Comparison of ENCODE assay signal across 19 cellular contexts in genomic region chr22:49763696-49764095, GRCh38.
DNase-seq lines count a peak whose midpoint lies in the region; ATAC-seq and TF ChIP-seq lines count a peak whose summit lies in the region.
"Had no signal": no experiment of that assay in that cellular context is flagged by ENCODE, and none has a peak within 500 bp of the region (broad histone marks: within the 10 kb centered on the region; RNA-seq: fewer than 3 reads in every experiment).

No MANE protein-coding gene starts in this region.

- peak; percentile 17 for DNase-seq in left cardiac atrium
- no peak for DNase-seq in right atrium auricular region (ENCODE audit: low spot score)
- DNase-seq in SJCRH30, result no peak
- peak; percentile 31 for DNase-seq in islet precursor cell
- DNase-seq in sciatic nerve (ENCODE audit: low spot score), result peak; percentile 45
- no peak for DNase-seq in NCI-H82 treated with DMSO at 0.1 percent for 48 hours (lab: John Stamatoyannopoulos, UW; ENCODE audit: unreplicated experiment)
- DNase-seq in A172 (ENCODE audit: low spot score), result no peak
- DNase-seq: activated CD8-positive, alpha-beta T cell treated with anti-CD3 and anti-CD28 coated beads for 36 hours; activated T-cell treated with anti-CD3 and anti-CD28 coated beads, Interleukin-2, amount 50 U/mL, for 72 hours; mesendoderm; naive B cell; NCI-H2029 treated with DMSO at 0.1 percent for 48 hours; NCI-H226; occipital lobe; T1000 had no signal

- H3K27me3 ChIP-seq in right atrium auricular region, result no peaks in the 10 kb centered on the region
- peaks cover 4% of the 10 kb centered on the region; the same call in 1 of the 2 replicates for H3K27me3 ChIP-seq in SJCRH30

- no peaks in the 10 kb centered on the region for H3K36me3 ChIP-seq in right atrium auricular region
- H3K36me3 ChIP-seq in SJCRH30, result no peaks in the 10 kb centered on the region

- peaks cover 8 to 17% of the 10 kb centered on the region in 2 donors for H3K9me3 ChIP-seq in right atrium auricular region
- H3K9me3 ChIP-seq in SJCRH30 (replicated peaks), result peaks cover 8% of the 10 kb centered on the region

- H3K4me3 ChIP-seq in right atrium auricular region (no peak overlapping the region), SJCRH30 (peak overlapping the region; percentile 28)

- no peaks in the 10 kb centered on the region for H3K4me1 ChIP-seq in right atrium auricular region
- H3K4me1 ChIP-seq in SJCRH30, result peaks cover 20% of the 10 kb centered on the region

- ATAC-seq in left cardiac atrium, result no peak
- ATAC-seq in sciatic nerve, result no peak
- ATAC-seq in HG02852 (IDR thresholded peaks at IDR 0.05; ENCODE audit: unreplicated experiment), result no peak
- ATAC-seq: activated CD8-positive, alpha-beta T cell treated with anti-CD3 and anti-CD28 coated beads for 36 hours; activated naive CD4-positive, alpha-beta T cell treated with anti-CD3 and anti-CD28 coated beads, Interleukin-2, amount 50 U/mL, for 72 hours; activated T-cell treated with anti-CD3 and anti-CD28 coated beads, Interleukin-2, amount 50 U/mL, for 72 hours had no signal

- no peak for TF ChIP-seq CTCF in right atrium auricular region (IDR thresholded peaks at IDR 0.05)

- intact Hi-C loops in left cardiac atrium (cut with DNase I) (no loop called here), sciatic nerve (cut with DNase I) (no loop called here)

- H3K27ac ChIP-seq in right atrium auricular region (no peak overlapping the region), SJCRH30 (0 out of 2 replicates have a peak overlapping the region, but pooled peaks have one; percentile 0)
- H3K27ac ChIP-seq: C4-2B, epithelial cell of prostate had no signal

Comparison
In these comparisons a context has a peak if more than half of its experiments do, and no peak if none do; other contexts are left out.
1. DNase-seq: peak in left cardiac atrium (single experiment), islet precursor cell (single experiment) and sciatic nerve (single experiment); none in right atrium auricular region (single experiment), SJCRH30 (0 of 2), NCI-H82 treated with DMSO at 0.1 percent for 48 hours (single experiment) and A172 (single experiment).